Comparison of ENCODE assay signal across 24 cellular contexts in genomic region chr4:114549638-114550037, GRCh38. TPM values are rescaled to one million over a fixed set of nuclear protein-coding genes. Genes with fewer than 3 reads are reported as not detected.
"Had no signal": no experiment of that assay in that cellular context is flagged by ENCODE, and none has a peak within 500 bp of the region (broad histone marks: within the 10 kb centered on the region; RNA-seq: fewer than 3 reads in every experiment).

No MANE protein-coding gene starts in this region.

- H3K36me3 ChIP-seq: colonic mucosa, esophagus muscularis mucosa, gastroesophageal sphincter, heart left ventricle, left lung had no signal

- H3K27me3 ChIP-seq: colonic mucosa, esophagus muscularis mucosa, foreskin keratinocyte, gastroesophageal sphincter, heart left ventricle, left lung had no signal

- H3K27me3 Mint-ChIP-seq: dendritic cell treated with granulocyte-macrophage colony-stimulating factor and Interleukin-4, amounts not matched to agents 40 ng/mL and 50 ng/mL, for 4 days; effector memory CD8-positive, alpha-beta T cell had no signal

- H3K4me1 ChIP-seq: colonic mucosa, esophagus muscularis mucosa, foreskin keratinocyte, gastroesophageal sphincter, heart left ventricle, left lung had no signal

- H3K9me3 ChIP-seq: colonic mucosa, esophagus muscularis mucosa, gastroesophageal sphincter had no signal

- H3K4me3 ChIP-seq: colonic mucosa, esophagus muscularis mucosa, gastroesophageal sphincter, heart left ventricle, left lung, lung, mucosa of descending colon had no signal

- H3K36me3 Mint-ChIP-seq: naive B cell had no signal

- H3K4me3 Mint-ChIP-seq: dendritic cell treated with granulocyte-macrophage colony-stimulating factor and Interleukin-4, amounts not matched to agents 40 ng/mL and 50 ng/mL, for 4 days; effector memory CD8-positive, alpha-beta T cell; memory B cell; mesothelial cell of epicardium; naive B cell had no signal

- ATAC-seq: effector memory CD8-positive, alpha-beta T cell; foreskin keratinocyte; gastroesophageal sphincter; heart left ventricle; left cardiac atrium; left lung; left ventricle myocardium superior; mucosa of descending colon had no signal

- H3K4me1 Mint-ChIP-seq: memory B cell, mesothelial cell of epicardium had no signal

- H3K27ac ChIP-seq: colonic mucosa, esophagus muscularis mucosa, foreskin keratinocyte, gastroesophageal sphincter, heart left ventricle, left lung had no signal

- DNase-seq: colonic mucosa; cortex of kidney; effector CD8-positive, alpha-beta T cell; effector memory CD8-positive, alpha-beta T cell; foreskin keratinocyte; heart left ventricle; hippocampal formation; left cardiac atrium; left lung; left ventricle myocardium superior; mammary epithelial cell; mucosa of descending colon; naive B cell had no signal

- H3K27ac Mint-ChIP-seq: dendritic cell treated with granulocyte-macrophage colony-stimulating factor and Interleukin-4, amounts not matched to agents 40 ng/mL and 50 ng/mL, for 4 days; effector memory CD8-positive, alpha-beta T cell; memory B cell; mesothelial cell of epicardium; naive B cell had no signal

RNA-seq across cellular contexts. Expression of gene UGT8, which starts 49.0 kb away (rescaled TPM):
- total RNA-seq: chondrocyte, dermis microvascular lymphatic vessel endothelial cell, myocyte had no signal
- polyA plus RNA-seq: endothelial cell of umbilical vein, fibroblast of lung had no signal
